ENCODE assay signal across 8 cellular contexts in the genomic region with DNA sequence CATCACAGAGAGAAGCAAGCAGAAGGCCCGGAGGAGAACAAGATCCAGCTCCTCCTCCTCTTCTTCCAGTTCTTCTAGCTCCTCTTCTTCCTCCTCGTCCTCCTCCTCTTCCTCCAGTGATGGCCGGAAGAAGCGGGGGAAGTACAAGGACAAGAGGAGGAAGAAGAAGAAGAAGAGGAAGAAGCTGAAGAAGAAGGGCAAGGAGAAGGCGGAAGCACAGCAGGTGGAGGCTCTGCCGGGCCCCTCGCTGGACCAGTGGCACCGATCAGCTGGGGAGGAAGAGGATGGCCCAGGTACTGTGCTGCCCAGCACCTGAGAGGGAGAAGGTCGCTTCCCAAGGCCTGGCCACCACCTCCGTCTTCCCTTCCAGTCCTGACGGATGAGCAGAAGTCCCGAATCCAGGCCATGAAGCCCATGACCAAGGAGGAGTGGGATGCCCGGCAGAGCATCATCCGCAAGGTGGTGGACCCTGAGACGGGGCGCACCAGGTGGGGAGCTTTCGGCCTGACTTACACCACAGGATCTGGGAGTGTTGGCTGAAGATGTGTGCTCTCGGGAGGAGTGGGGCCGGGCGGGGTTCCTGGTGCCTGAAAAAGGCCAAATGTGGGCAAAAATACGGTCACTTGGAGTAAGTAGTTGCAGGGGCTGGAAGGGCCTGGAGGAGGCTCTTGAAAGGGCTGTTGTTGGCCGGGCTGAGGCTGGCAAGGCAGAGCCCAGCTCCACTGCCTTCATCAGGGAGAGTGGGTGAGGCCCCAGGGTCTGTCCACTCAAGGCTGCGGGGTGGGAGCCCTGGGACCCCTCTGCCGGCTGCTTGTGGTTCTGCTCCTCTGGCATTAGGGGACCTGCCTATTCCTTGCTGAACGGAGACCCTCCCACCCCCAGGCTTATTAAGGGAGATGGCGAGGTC. TPM values are rescaled to one million over a fixed set of nuclear protein-coding genes. Genes with fewer than 3 reads are reported as not detected.
DNase-seq lines count a peak whose midpoint lies in the region; ATAC-seq, FAIRE-seq and TF ChIP-seq lines count a peak whose summit lies in the region.

No MANE protein-coding gene starts in this region.

- in situ Hi-C loops in GM13977 (cut with MboI; ENCODE audit: low pct_unique_long_range_greater_than_20kb, low sequenced_read_pairs, unreplicated experiment): no loop called here

- no peaks in the 10 kb centered on the region for H3K9me2 ChIP-seq in PC-9 (ENCODE audit: insufficient read depth)

- H3K4me3 ChIP-seq in GM06990 (replicated peaks; ENCODE audit: low read depth, low read length) (peak overlapping the region; percentile 79), PC-9 (peak overlapping the region; percentile 69), endothelial cell of umbilical vein (replicated peaks in 1 of 3; ENCODE audit: insufficient read depth in 1 of 3, low read depth in 1 of 3, low read length in 3 of 3) (peak overlapping the region; percentile 48 to 83 (median 60)), pancreas (peak overlapping the region; percentile 97 to 99 (median 98))

- peaks cover 22% of the 10 kb centered on the region for H3K79me2 ChIP-seq in PC-9 (ENCODE audit: low read depth)
- H3K79me2 ChIP-seq in endothelial cell of umbilical vein (ENCODE audit: control insufficient read depth, insufficient read depth, low read length): peaks cover 23% of the 10 kb centered on the region

- no peaks in the 10 kb centered on the region for H4K20me1 ChIP-seq in PC-9 (ENCODE audit: insufficient read depth)
- no peaks in the 10 kb centered on the region for H4K20me1 ChIP-seq in endothelial cell of umbilical vein (replicated peaks; ENCODE audit: control insufficient read depth, extremely low read depth, insufficient read depth, low read length)

- dilution Hi-C loops in endothelial cell of umbilical vein (cut with MboI; ENCODE audit: extremely low pct_ligation_motif_present, low sequenced_read_pairs): no loop called here

- H3K36me3 ChIP-seq in GM06990 (ENCODE audit: control insufficient read depth, insufficient read depth, low read length) (peaks cover 12% of the 10 kb centered on the region), PC-9 (ENCODE audit: low read depth) (no peaks in the 10 kb centered on the region), endothelial cell of umbilical vein (ENCODE audit: control insufficient read depth in 2 of 2, extremely low read depth in 1 of 2, insufficient read depth in 2 of 2, low read length in 2 of 2) (peaks cover 0 to 9% of the 10 kb centered on the region in 2 experiments), pancreas (no peaks in the 10 kb centered on the region)

- peak overlapping the region; percentile 90 for H3K9ac ChIP-seq in endothelial cell of umbilical vein (replicated peaks; ENCODE audit: extremely low read depth, insufficient read depth, low read length)

- H3K27me3 ChIP-seq in GM06990 (replicated peaks; ENCODE audit: control insufficient read depth, insufficient read depth, low read length) (no peaks in the 10 kb centered on the region), PC-9 (ENCODE audit: insufficient read depth, low read depth) (no peaks in the 10 kb centered on the region), endothelial cell of umbilical vein (ENCODE audit: control insufficient read depth in 2 of 2, insufficient read depth in 2 of 2, low read length in 2 of 2) (no peaks in the 10 kb centered on the region), pancreas (no peaks in the 10 kb centered on the region)

- BruUV-seq in PC-9 (replicated peaks; lab: Mats Ljungman, UMichigan): TSS peak; percentile 74
- no TSS peak for BruUV-seq in endothelial cell of umbilical vein (replicated peaks; lab: Mats Ljungman, UMichigan)

- TF ChIP-seq CTCF in GM06990 (IDR thresholded peaks at IDR 0.05; ENCODE audit: insufficient read depth, low read length, poor library complexity, severe bottlenecking): no peak
- no peak for TF ChIP-seq CTCF in PC-9 (conservative IDR thresholded peaks at IDR 0.05)
- TF ChIP-seq CTCF in endothelial cell of umbilical vein (IDR thresholded peaks at IDR 0.05; ENCODE audit: extremely low read depth in 1 of 2, insufficient read depth in 1 of 2, low read depth in 1 of 2, low read length in 2 of 2): no peak
- no peak for TF ChIP-seq CTCF in pancreas (IDR thresholded peaks at IDR 0.05)
- TF ChIP-seq CTCF in GM13977 (IDR thresholded peaks at IDR 0.05; ENCODE audit: extremely low read depth, insufficient read depth, missing control alignments): no peak
- no peak for TF ChIP-seq CTCF in GM10248 (IDR thresholded peaks at IDR 0.05; ENCODE audit: control extremely low read depth, extremely low read depth, low read depth, missing control alignments)

- FAIRE-seq in endothelial cell of umbilical vein (lab: Jason Lieb, UNC): no peak
- FAIRE-seq in pancreas (lab: Jason Lieb, UNC): no peak

- peaks cover 6% of the 10 kb centered on the region; the same call in 1 of the 2 replicates for H3F3A ChIP-seq in PC-9 (ENCODE audit: insufficient read depth, low read depth)

- CTCF ChIA-PET in PC-9 (lab: Charles Lee) (no interaction called here), endothelial cell of umbilical vein (lab: Charles Lee) (interaction anchor here (1.4 to 2.9 kb wide), 3 partner anchors 188 to 257 kb away, joined by 5 to 21 read pairs (median 9); no protein-coding TSS in a partner anchor), GM10248 (lab: Yijun Ruan, JAX) (interaction anchor here (0.9 to 1.4 kb wide), 4 partner anchors 9 to 257 kb away, joined by 3 to 4 read pairs (median 3); no protein-coding TSS in a partner anchor)

- POLR2A ChIA-PET in PC-9 (lab: Charles Lee; ENCODE audit: unreplicated experiment) (interaction anchor here (0.6 kb wide), 1 partner anchor 12 kb away, joined by 3 read pairs; no protein-coding TSS in a partner anchor), endothelial cell of umbilical vein (lab: Charles Lee) (interaction anchor here (1.7 kb wide), 1 partner anchor 251 kb away, joined by 7 read pairs; a partner anchor contains a TSS), GM10248 (lab: Yijun Ruan, JAX) (interaction anchor here (1.2 kb wide), 1 partner anchor 9 kb away, joined by 3 read pairs; no protein-coding TSS in a partner anchor)

- H3K9me1 ChIP-seq in endothelial cell of umbilical vein (replicated peaks; ENCODE audit: control insufficient read depth, extremely low read depth, insufficient read depth, low read length): no peaks in the 10 kb centered on the region

- ATAC-seq in pancreas: no peak

- H3K9me3 ChIP-seq in PC-9 (ENCODE audit: insufficient read depth, low read depth) (no peaks in the 10 kb centered on the region), endothelial cell of umbilical vein (replicated peaks; ENCODE audit: control insufficient read depth, insufficient read depth, low read length) (no peaks in the 10 kb centered on the region), pancreas (no peaks in the 10 kb centered on the region)

- WGBS in pancreas, 2 donors: 68 to 76% methylated on average over 25 to 26 of the region's 26 CpGs

- no peak overlapping the region for H3K27ac ChIP-seq in PC-9
- peak overlapping the region; percentile 78 for H3K27ac ChIP-seq in endothelial cell of umbilical vein (ENCODE audit: insufficient read depth, low read depth, low read length)
- H3K27ac ChIP-seq in pancreas: peak overlapping the region in 1 of 4 donors; percentile 76

- intact Hi-C loops in PC-9 (cut with micrococcal nuclease; ENCODE audit: unreplicated experiment) (loop anchor here (10.0 kb wide), 1 partner anchor 183 kb away; no protein-coding TSS in a partner anchor), endothelial cell of umbilical vein (cut with micrococcal nuclease) (no loop called here), pancreas (cut with DNase I) (loop anchor here in 1 of 3 donors (10.0 kb wide), 1 partner anchor 253 kb away; a partner anchor contains a TSS)

- no peak for TF ChIP-seq POLR2A in endothelial cell of umbilical vein (IDR thresholded peaks at IDR 0.05; ENCODE audit: low read depth, low read length)

- H3K4me1 ChIP-seq in PC-9 (replicated peaks; ENCODE audit: insufficient read depth): peaks cover 7% of the 10 kb centered on the region; the same call in 1 of the 2 replicates
- peaks cover 35% of the 10 kb centered on the region for H3K4me1 ChIP-seq in endothelial cell of umbilical vein (ENCODE audit: control insufficient read depth, extremely low read depth, insufficient read depth, low read length)
- peaks cover 9 to 53% (median 26%) of the 10 kb centered on the region in 3 donors for H3K4me1 ChIP-seq in pancreas

- H3K4me2 ChIP-seq in PC-9: peak overlapping the region; percentile 77
- H3K4me2 ChIP-seq in endothelial cell of umbilical vein (ENCODE audit: insufficient read depth, low read length): peak overlapping the region; percentile 76

- H2AFZ ChIP-seq in PC-9 (no peak overlapping the region), endothelial cell of umbilical vein (ENCODE audit: low read depth, low read length) (no peak overlapping the region)

- no peak for DNase-seq in GM06990 (ENCODE audit: extremely low read depth, insufficient read length)
- DNase-seq in PC-9: no peak
- no peak for DNase-seq in endothelial cell of umbilical vein (ENCODE audit: low read depth, low spot score)
- peak in 1 of 6 donors; percentile 63 for DNase-seq in pancreas
- DNase-seq in GM13977 (ENCODE audit: low spot score): no peak
- DNase-seq in activated effector memory CD4-positive, alpha-beta T cell treated with anti-CD3 and anti-CD28 coated beads, Interleukin-2, amount 50 U/mL, for 16 hours: no peak
- no peak for DNase-seq in NCI-H526 (lab: John Stamatoyannopoulos, UW)
- DNase-seq in GM10248 (ENCODE audit: extremely low spot score): no peak

RNA-seq across cellular contexts. Expression of a gene that starts 1.4 kb away (rescaled TPM):
- total RNA-seq in PC-9 (2021) (162 and 191 TPM in 2 replicates), endothelial cell of umbilical vein (217 and 226 TPM in 2 replicates), pancreas (100 to 1,000 TPM in 4 of 6 donors, 10 to 100 TPM in 2; 85.3 to 129 (median 101) TPM)
- polyA plus RNA-seq in endothelial cell of umbilical vein (181 and 193 TPM in 2 replicates), pancreas (100 to 1,000 TPM; 281 to 296 TPM)
- 307 and 353 TPM in 2 replicates for polyA plus RNA-seq in endothelial cell of umbilical vein (2011; cell fraction: cytosol; rRNA removed)
- polyA plus RNA-seq in endothelial cell of umbilical vein (2011; cell fraction: nucleus; rRNA removed): 254 and 309 TPM in 2 replicates
- polyA plus RNA-seq in endothelial cell of umbilical vein (2012): 186 and 240 TPM in 2 replicates
- 47.9 and 49.3 TPM in 2 replicates for polyA minus RNA-seq in endothelial cell of umbilical vein
- 43.5 TPM for polyA minus RNA-seq in endothelial cell of umbilical vein (2011; cell fraction: cytosol; rRNA and poly(A)+ RNA removed)
- polyA minus RNA-seq in endothelial cell of umbilical vein (2011; cell fraction: nucleus; rRNA and poly(A)+ RNA removed): 9.7 and 23.7 TPM in 2 replicates

RNA-seq across cellular contexts. Expression of a gene that starts 6.8 kb away (rescaled TPM):
- total RNA-seq in PC-9 (2021) (33.5 and 36.1 TPM in 2 replicates), endothelial cell of umbilical vein (17.9 and 24.1 TPM in 2 replicates), pancreas (10 to 100 TPM; 12.9 to 20.9 (median 17.2) TPM)
- polyA plus RNA-seq in endothelial cell of umbilical vein (16.8 and 24.6 TPM in 2 replicates), pancreas (10 to 100 TPM; 22.2 to 30.9 TPM)
- 10.0 and 13.4 TPM in 2 replicates for polyA plus RNA-seq in endothelial cell of umbilical vein (2011; cell fraction: cytosol; rRNA removed)
- polyA plus RNA-seq in endothelial cell of umbilical vein (2011; cell fraction: nucleus; rRNA removed): 49.8 and 60.2 TPM in 2 replicates
- 9.3 and 14.4 TPM in 2 replicates for polyA plus RNA-seq in endothelial cell of umbilical vein (2012)
- 11.2 and 14.9 TPM in 2 replicates for polyA minus RNA-seq in endothelial cell of umbilical vein
- 12.9 TPM for polyA minus RNA-seq in endothelial cell of umbilical vein (2011; cell fraction: cytosol; rRNA and poly(A)+ RNA removed)
- 11.1 and 11.3 TPM in 2 replicates for polyA minus RNA-seq in endothelial cell of umbilical vein (2011; cell fraction: nucleus; rRNA and poly(A)+ RNA removed)

RNA-seq across cellular contexts. Expression of a gene that starts 15.6 kb away (rescaled TPM):
- total RNA-seq in PC-9 (2021) (11.4 and 13.0 TPM in 2 replicates), endothelial cell of umbilical vein (12.0 and 16.9 TPM in 2 replicates), pancreas (1 to 10 TPM; 1.3 to 4.8 (median 2.7) TPM)
- polyA plus RNA-seq in endothelial cell of umbilical vein (11.7 and 14.9 TPM in 2 replicates), pancreas (1 to 10 TPM; 4.9 to 6.7 TPM)
- polyA plus RNA-seq in endothelial cell of umbilical vein (2011; cell fraction: cytosol; rRNA removed): 6.0 and 7.2 TPM in 2 replicates
- polyA plus RNA-seq in endothelial cell of umbilical vein (2011; cell fraction: nucleus; rRNA removed): 17.7 and 19.0 TPM in 2 replicates
- polyA plus RNA-seq in endothelial cell of umbilical vein (2012): 5.9 and 7.8 TPM in 2 replicates
- polyA minus RNA-seq in endothelial cell of umbilical vein: 20.0 and 29.5 TPM in 2 replicates
- 5.3 TPM for polyA minus RNA-seq in endothelial cell of umbilical vein (2011; cell fraction: cytosol; rRNA and poly(A)+ RNA removed)
- polyA minus RNA-seq in endothelial cell of umbilical vein (2011; cell fraction: nucleus; rRNA and poly(A)+ RNA removed): 16.0 and 19.1 TPM in 2 replicates
